In the genomic region with DNA sequence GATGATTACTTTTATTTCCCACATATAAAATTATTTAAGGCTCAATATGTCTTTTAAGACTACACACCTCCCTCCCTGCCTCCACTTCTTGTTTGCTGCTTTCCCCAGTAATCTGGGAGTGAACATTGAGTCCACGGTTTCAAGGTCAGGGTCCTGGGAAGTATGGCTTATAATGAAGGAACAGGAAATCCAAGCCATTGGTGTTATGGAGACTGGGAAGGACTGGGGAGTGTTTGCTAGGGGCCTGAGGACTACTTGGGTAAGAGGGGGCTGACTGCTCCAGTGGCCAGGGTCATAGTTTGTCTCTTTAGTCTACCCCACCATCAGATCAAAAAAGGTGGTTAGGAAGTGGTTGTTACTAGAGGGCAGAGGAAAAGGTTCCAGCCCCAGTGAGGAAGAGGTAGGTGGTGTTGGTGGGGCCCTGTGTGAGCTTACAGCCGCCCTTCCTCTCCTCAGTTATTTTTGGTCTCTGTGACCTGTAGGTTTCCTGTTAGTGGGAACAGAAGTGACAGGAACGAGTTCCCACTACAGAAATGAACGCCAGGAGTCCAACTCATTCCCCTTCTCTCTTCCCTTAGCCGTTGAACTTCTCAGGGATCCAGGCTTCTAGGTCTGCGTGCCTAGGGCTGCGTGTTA, we compare ENCODE assay signal across 8 cellular contexts. TPM values are rescaled to one million over a fixed set of nuclear protein-coding genes. Genes with fewer than 3 reads are reported as not detected.
DNase-seq lines count a peak whose midpoint lies in the region; ATAC-seq and TF ChIP-seq lines count a peak whose summit lies in the region.

No MANE protein-coding gene starts in this region.

- H3K27me3 ChIP-seq in BLaER1: no peaks in the 10 kb centered on the region
- no peaks in the 10 kb centered on the region for H3K27me3 ChIP-seq in SJSA1 (replicated peaks)

- DNase-seq in SJSA1 (ENCODE audit: low read depth in 1 of 2, low spot score in 2 of 2): no peak
- DNase-seq in endothelial cell (ENCODE audit: low spot score): no peak
- no peak for DNase-seq in nephron progenitor cell
- no peak for DNase-seq in NCI-H2081 (lab: John Stamatoyannopoulos, UW)
- no peak for DNase-seq in OCI-M1 (lab: John Stamatoyannopoulos, UW)

- peak overlapping the region; percentile 99 for H3K4me2 ChIP-seq in BLaER1

- peaks cover 22% of the 10 kb centered on the region for H3K27me3 Mint-ChIP-seq in endothelial cell (ENCODE audit: unreplicated experiment)
- H3K27me3 Mint-ChIP-seq in nephron progenitor cell (ENCODE audit: low read depth, poor library complexity): peaks cover 14% of the 10 kb centered on the region

- peak overlapping the region; percentile 82 for H3K9ac ChIP-seq in BLaER1

- H3K36me3 ChIP-seq in BLaER1 (no peaks in the 10 kb centered on the region), SJSA1 (no peaks in the 10 kb centered on the region)

- H3K4me1 Mint-ChIP-seq in endothelial cell (ENCODE audit: unreplicated experiment) (peaks cover 38% of the 10 kb centered on the region), nephron progenitor cell (peaks cover 43% of the 10 kb centered on the region)

- H3K4me1 ChIP-seq in BLaER1 (peaks cover 68% of the 10 kb centered on the region), SJSA1 (replicated peaks) (peaks cover 11% of the 10 kb centered on the region)

- no peaks in the 10 kb centered on the region for H3K9me3 ChIP-seq in BLaER1
- H3K9me3 ChIP-seq in SJSA1 (replicated peaks): no peaks in the 10 kb centered on the region

- TF ChIP-seq CTCF in endothelial cell (IDR thresholded peaks at IDR 0.05; ENCODE audit: unreplicated experiment): no peak
- no peak for TF ChIP-seq CTCF in nephron progenitor cell (IDR thresholded peaks at IDR 0.05)

- H3K4me3 Mint-ChIP-seq in endothelial cell (ENCODE audit: unreplicated experiment) (peak overlapping the region; percentile 97), nephron progenitor cell (peak overlapping the region; percentile 97)

- H3K9me3 Mint-ChIP-seq in endothelial cell (ENCODE audit: unreplicated experiment) (no peaks in the 10 kb centered on the region), nephron progenitor cell (no peaks in the 10 kb centered on the region)

- H3K36me3 Mint-ChIP-seq in endothelial cell (ENCODE audit: low read depth, unreplicated experiment) (peaks cover 23% of the 10 kb centered on the region), nephron progenitor cell (ENCODE audit: low read depth) (no peaks in the 10 kb centered on the region)

- H3K27ac ChIP-seq in BLaER1 (peak overlapping the region; percentile 94), SJSA1 (peak overlapping the region; percentile 55)

- H3K27ac Mint-ChIP-seq in endothelial cell (ENCODE audit: unreplicated experiment): peak overlapping the region; percentile 98
- peak overlapping the region; percentile 93 for H3K27ac Mint-ChIP-seq in nephron progenitor cell

- H4K20me1 ChIP-seq in BLaER1: no peaks in the 10 kb centered on the region

- ATAC-seq in GM21723 (IDR thresholded peaks at IDR 0.05; ENCODE audit: unreplicated experiment): peak; percentile 17
- ATAC-seq in HG03378 (IDR thresholded peaks at IDR 0.05; ENCODE audit: unreplicated experiment): no peak

- H3K4me3 ChIP-seq in BLaER1 (peak overlapping the region; percentile 80), SJSA1 (peak overlapping the region; percentile 47)

RNA-seq across cellular contexts. Expression of a gene that starts 0.7 kb away (rescaled TPM):
- not detected in 2 replicates for total RNA-seq in SJSA1 (2014; rRNA removed; shearing (Covaris generic))
- 25.8 TPM for total RNA-seq in endothelial cell (ENCODE audit: unreplicated experiment)

RNA-seq across cellular contexts. Expression of a gene that starts 8.8 kb away (rescaled TPM):
- total RNA-seq in SJSA1 (2014; rRNA removed; shearing (Covaris generic)): not detected in 2 replicates
- 0.33 TPM for total RNA-seq in endothelial cell (ENCODE audit: unreplicated experiment)

RNA-seq across cellular contexts. Expression of a gene that starts 12.2 kb away (rescaled TPM):
- total RNA-seq in SJSA1 (2014; rRNA removed; shearing (Covaris generic)): not detected in 2 replicates
- total RNA-seq in endothelial cell (ENCODE audit: unreplicated experiment): 271 TPM

RNA-seq across cellular contexts. Expression of a gene that starts 22.6 kb away (rescaled TPM):
- 104 and 146 TPM in 2 replicates for total RNA-seq in SJSA1 (2014; rRNA removed; shearing (Covaris generic))
- total RNA-seq in endothelial cell (ENCODE audit: unreplicated experiment): 249 TPM

RNA-seq across cellular contexts. Expression of a gene that starts 39.2 kb away (rescaled TPM):
- not detected in 2 replicates for total RNA-seq in SJSA1 (2014; rRNA removed; shearing (Covaris generic))
- total RNA-seq in endothelial cell (ENCODE audit: unreplicated experiment): not detected

Comparison
In these comparisons a context has a peak if more than half of its experiments do, and no peak if none do; other contexts are left out.
1. RNA of a gene that starts 0.7 kb away (total RNA-seq): 25.8 TPM in endothelial cell (single experiment); not detected in SJSA1; every median in the first group is over 10 times any median in the second.
2. RNA of a gene that starts 12.2 kb away (total RNA-seq): 271 TPM in endothelial cell (single experiment); not detected in SJSA1; every median in the first group is over 100 times any median in the second.